1 cellular context compared by ENCODE assay signal in the genomic region with DNA sequence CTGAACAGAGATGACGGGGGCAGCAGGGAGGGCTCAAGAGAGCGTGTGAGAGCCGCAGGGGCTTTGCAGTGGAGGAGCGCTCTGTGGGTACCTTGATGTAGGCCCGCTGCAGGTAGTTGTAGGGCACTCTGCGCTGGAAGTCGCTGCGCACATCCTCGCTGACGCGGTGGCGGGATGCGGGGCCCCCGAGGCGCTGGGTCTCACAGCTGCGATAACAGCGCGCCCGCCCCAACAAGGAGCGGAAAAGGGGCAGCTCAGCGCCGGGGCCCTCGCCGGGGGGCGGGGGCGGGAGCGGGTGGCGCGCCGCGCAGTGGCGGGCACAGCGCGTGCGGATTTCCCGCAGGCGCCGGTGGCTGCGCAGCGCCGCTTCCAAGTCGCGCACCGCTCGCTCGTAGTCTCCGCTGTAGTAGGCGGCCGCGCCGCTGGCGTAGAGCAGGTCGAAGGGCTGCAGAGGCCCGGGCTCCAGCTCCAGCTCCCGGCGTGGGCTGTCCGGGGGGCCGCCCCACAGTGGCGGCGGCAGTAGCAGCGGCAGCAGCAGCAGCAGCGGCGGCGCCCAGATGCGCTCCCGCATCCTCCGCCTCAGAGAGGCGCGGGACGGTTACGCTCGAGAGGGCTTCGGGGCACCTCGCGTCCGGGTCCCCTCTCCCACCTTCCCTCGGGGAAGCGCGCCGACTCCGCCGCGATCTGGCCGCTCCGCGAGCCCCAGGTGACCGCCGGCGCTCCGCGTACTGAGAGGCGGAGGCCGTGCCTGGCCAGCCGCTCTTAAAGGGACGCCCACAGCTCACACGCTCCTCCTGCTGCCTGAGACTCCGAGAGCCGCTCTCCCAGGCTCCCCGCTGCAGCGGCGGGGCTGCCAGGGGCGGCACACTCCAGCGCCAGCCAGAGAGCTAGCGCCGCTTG.
TF ChIP-seq lines count a peak whose summit lies in the region.

A gene with protein sequence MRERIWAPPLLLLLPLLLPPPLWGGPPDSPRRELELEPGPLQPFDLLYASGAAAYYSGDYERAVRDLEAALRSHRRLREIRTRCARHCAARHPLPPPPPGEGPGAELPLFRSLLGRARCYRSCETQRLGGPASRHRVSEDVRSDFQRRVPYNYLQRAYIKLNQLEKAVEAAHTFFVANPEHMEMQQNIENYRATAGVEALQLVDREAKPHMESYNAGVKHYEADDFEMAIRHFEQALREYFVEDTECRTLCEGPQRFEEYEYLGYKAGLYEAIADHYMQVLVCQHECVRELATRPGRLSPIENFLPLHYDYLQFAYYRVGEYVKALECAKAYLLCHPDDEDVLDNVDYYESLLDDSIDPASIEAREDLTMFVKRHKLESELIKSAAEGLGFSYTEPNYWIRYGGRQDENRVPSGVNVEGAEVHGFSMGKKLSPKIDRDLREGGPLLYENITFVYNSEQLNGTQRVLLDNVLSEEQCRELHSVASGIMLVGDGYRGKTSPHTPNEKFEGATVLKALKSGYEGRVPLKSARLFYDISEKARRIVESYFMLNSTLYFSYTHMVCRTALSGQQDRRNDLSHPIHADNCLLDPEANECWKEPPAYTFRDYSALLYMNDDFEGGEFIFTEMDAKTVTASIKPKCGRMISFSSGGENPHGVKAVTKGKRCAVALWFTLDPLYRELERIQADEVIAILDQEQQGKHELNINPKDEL (minus strand): TSS at position 737 of the 900 bp plus-strand sequence. CDS start 166 bp downstream, at position 571.

TF ChIP-seq in HEK293, 187 proteins besides CTCF, POLR2A, EP300 and RAD21 (continued from another document):
- TF ChIP-seq ZNF324 (tag by site-specific recombination; IDR thresholded peaks at IDR 0.05) (no peak), KLF16 (tag by site-specific recombination; IDR thresholded peaks at IDR 0.05) (peak; percentile 28; the same call in 1 of the 2 replicates), MZF1 (tag by site-specific recombination; IDR thresholded peaks at IDR 0.05; ENCODE audit: borderline replicate concordance) (0 out of 2 replicates have a peak, but pooled peaks have one; percentile 57), ZEB2 (tag by site-specific recombination; IDR thresholded peaks at IDR 0.05) (peak; percentile 67), ZNF571 (tag by site-specific recombination; IDR thresholded peaks at IDR 0.05) (no peak), ZNF707 (tag by site-specific recombination; IDR thresholded peaks at IDR 0.05) (no peak), SETDB1 (IDR thresholded peaks at IDR 0.05; ENCODE audit: insufficient read length, low read length) (no peak), ZBTB7A (tag by site-specific recombination; IDR thresholded peaks at IDR 0.05; ENCODE audit: low read depth) (0 out of 2 replicates have a peak, but pooled peaks have one; percentile 62), ZNF354C (tag by site-specific recombination; IDR thresholded peaks at IDR 0.05; ENCODE audit: borderline replicate concordance, low read depth) (no peak), ZNF677 (tag by site-specific recombination; IDR thresholded peaks at IDR 0.05) (peak; percentile 48; the same call in 1 of the 2 replicates), TRIM28 (IDR thresholded peaks at IDR 0.05; ENCODE audit: borderline replicate concordance, low read length) (0 out of 2 replicates have a peak, but pooled peaks have one; percentile 11), ZFHX2 (tag by site-specific recombination; conservative IDR thresholded peaks at IDR 0.05) (peak; percentile 79), ZNF76 (tag by site-specific recombination; IDR thresholded peaks at IDR 0.05; ENCODE audit: borderline replicate concordance, low read depth) (peak; percentile 24; the same call in 1 of the 2 replicates), ZIC2 (tag by site-specific recombination; IDR thresholded peaks at IDR 0.05) (peak; percentile 64), GLIS1 (tag by site-specific recombination; IDR thresholded peaks at IDR 0.05) (peak; percentile 86), GLIS2 (tag by site-specific recombination; IDR thresholded peaks at IDR 0.05) (peak; percentile 95), ZNF221 (tag by site-specific recombination; IDR thresholded peaks at IDR 0.05; ENCODE audit: borderline replicate concordance) (no peak), ZXDB (tag by site-specific recombination; IDR thresholded peaks at IDR 0.05) (peak; percentile 66), WT1 (tag by site-specific recombination; IDR thresholded peaks at IDR 0.05) (no peak), ZNF10 (tag by site-specific recombination; IDR thresholded peaks at IDR 0.05) (no peak), ZNF335 (tag by site-specific recombination; conservative IDR thresholded peaks at IDR 0.05) (peak; percentile 54), EGR2 (tag by site-specific recombination; IDR thresholded peaks at IDR 0.05; ENCODE audit: low read depth) (0 out of 2 replicates have a peak, but pooled peaks have one; percentile 12), ZNF132 (tag by site-specific recombination; IDR thresholded peaks at IDR 0.05; ENCODE audit: borderline replicate concordance) (no peak), ZNF184 (tag by site-specific recombination; IDR thresholded peaks at IDR 0.05) (no peak), SP2 (tag by site-specific recombination; IDR thresholded peaks at IDR 0.05) (peak; percentile 19), ZNF561 (tag by site-specific recombination; IDR thresholded peaks at IDR 0.05; ENCODE audit: borderline replicate concordance) (0 out of 2 replicates have a peak, but pooled peaks have one; percentile 48), ZNF146 (tag by site-specific recombination; IDR thresholded peaks at IDR 0.05) (0 out of 2 replicates have a peak, but pooled peaks have one; percentile 4)
- TF ChIP-seq, protein P1, sequence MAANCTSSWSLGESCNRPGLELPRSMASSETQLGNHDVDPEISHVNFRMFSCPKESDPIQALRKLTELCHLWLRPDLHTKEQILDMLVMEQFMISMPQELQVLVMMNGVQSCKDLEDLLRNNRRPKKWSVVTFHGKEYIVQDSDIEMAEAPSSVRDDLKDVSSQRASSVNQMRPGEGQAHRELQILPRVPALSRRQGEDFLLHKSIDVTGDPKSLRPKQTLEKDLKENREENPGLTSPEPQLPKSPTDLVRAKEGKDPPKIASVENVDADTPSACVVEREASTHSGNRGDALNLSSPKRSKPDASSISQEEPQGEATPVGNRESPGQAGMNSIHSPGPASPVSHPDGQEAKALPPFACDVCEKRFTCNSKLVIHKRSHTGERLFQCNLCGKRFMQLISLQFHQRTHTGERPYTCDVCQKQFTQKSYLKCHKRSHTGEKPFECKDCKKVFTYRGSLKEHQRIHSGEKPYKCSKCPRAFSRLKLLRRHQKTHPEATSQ (tag by site-specific recombination; IDR thresholded peaks at IDR 0.05) = 0 out of 2 replicates have a peak, but pooled peaks have one; percentile 31
- TF ChIP-seq, protein P2, sequence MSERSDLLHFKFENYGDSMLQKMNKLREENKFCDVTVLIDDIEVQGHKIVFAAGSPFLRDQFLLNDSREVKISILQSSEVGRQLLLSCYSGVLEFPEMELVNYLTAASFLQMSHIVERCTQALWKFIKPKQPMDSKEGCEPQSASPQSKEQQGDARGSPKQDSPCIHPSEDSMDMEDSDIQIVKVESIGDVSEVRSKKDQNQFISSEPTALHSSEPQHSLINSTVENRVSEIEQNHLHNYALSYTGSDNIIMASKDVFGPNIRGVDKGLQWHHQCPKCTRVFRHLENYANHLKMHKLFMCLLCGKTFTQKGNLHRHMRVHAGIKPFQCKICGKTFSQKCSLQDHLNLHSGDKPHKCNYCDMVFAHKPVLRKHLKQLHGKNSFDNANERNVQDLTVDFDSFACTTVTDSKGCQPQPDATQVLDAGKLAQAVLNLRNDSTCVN (tag by site-specific recombination; optimal IDR thresholded peaks at IDR 0.05) = peak; percentile 95
- TF ChIP-seq, protein P3, sequence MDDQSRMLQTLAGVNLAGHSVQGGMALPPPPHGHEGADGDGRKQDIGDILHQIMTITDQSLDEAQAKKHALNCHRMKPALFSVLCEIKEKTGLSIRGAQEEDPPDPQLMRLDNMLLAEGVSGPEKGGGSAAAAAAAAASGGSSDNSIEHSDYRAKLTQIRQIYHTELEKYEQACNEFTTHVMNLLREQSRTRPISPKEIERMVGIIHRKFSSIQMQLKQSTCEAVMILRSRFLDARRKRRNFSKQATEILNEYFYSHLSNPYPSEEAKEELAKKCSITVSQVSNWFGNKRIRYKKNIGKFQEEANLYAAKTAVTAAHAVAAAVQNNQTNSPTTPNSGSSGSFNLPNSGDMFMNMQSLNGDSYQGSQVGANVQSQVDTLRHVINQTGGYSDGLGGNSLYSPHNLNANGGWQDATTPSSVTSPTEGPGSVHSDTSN (CRISPR knock-in tag; IDR thresholded peaks at IDR 0.05) = no peak
- TF ChIP-seq, protein P4, sequence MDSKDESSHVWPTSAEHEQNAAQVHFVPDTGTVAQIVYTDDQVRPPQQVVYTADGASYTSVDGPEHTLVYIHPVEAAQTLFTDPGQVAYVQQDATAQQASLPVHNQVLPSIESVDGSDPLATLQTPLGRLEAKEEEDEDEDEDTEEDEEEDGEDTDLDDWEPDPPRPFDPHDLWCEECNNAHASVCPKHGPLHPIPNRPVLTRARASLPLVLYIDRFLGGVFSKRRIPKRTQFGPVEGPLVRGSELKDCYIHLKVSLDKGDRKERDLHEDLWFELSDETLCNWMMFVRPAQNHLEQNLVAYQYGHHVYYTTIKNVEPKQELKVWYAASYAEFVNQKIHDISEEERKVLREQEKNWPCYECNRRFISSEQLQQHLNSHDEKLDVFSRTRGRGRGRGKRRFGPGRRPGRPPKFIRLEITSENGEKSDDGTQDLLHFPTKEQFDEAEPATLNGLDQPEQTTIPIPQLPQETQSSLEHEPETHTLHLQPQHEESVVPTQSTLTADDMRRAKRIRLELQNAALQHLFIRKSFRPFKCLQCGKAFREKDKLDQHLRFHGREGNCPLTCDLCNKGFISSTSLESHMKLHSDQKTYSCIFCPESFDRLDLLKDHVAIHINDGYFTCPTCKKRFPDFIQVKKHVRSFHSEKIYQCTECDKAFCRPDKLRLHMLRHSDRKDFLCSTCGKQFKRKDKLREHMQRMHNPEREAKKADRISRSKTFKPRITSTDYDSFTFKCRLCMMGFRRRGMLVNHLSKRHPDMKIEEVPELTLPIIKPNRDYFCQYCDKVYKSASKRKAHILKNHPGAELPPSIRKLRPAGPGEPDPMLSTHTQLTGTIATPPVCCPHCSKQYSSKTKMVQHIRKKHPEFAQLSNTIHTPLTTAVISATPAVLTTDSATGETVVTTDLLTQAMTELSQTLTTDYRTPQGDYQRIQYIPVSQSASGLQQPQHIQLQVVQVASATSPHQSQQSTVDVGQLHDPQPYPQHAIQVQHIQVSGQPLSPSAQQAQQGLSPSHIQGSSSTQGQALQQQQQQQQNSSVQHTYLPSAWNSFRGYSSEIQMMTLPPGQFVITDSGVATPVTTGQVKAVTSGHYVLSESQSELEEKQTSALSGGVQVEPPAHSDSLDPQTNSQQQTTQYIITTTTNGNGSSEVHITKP (tag by site-specific recombination; IDR thresholded peaks at IDR 0.05) = 0 out of 2 replicates have a peak, but pooled peaks have one; percentile 8
